In genomic region chr14:104752338-104752734, GRCh38 we compare ENCODE assay signal across 8 cellular contexts. TPM values are rescaled to one million over a fixed set of nuclear protein-coding genes. Genes with fewer than 3 reads are reported as not detected.
DNase-seq lines count a peak whose midpoint lies in the region; ATAC-seq lines count a peak whose summit lies in the region.

No MANE protein-coding gene starts in this region.

- peak overlapping the region; percentile 67 for H3K27ac ChIP-seq in thymus (ENCODE audit: low read depth)

- DNase-seq in activated CD8-positive, alpha-beta T cell treated with anti-CD3 and anti-CD28 coated beads, Interleukin-2, amount 10 ng/mL, durations not matched to agents 7 days and 5 days, result no peak
- peak; percentile 98 for DNase-seq in iPS-NIHi11 (ENCODE audit: low spot score)
- DNase-seq in effector CD4-positive, alpha-beta T cell, result no peak

- H3K9me3 ChIP-seq in thymus (ENCODE audit: control insufficient read depth), result no peaks in the 10 kb centered on the region

- CTCF ChIA-PET in activated CD8-positive, alpha-beta T cell treated with anti-CD3 and anti-CD28 coated beads, Interleukin-2, amount 10 ng/mL, durations not matched to agents 7 days and 5 days (lab: Charles Lee), result interaction anchor here (0.9 to 2.4 kb wide), 6 partner anchors 14 to 143 kb away, joined by 3 to 17 read pairs (median 6); no protein-coding TSS in a partner anchor

- H3K27ac Mint-ChIP-seq in activated CD8-positive, alpha-beta T cell treated with anti-CD3 and anti-CD28 coated beads, Interleukin-2, amount 10 ng/mL, durations not matched to agents 7 days and 5 days, result peak overlapping the region; percentile 96

- POLR2A ChIA-PET in activated CD8-positive, alpha-beta T cell treated with anti-CD3 and anti-CD28 coated beads, Interleukin-2, amount 10 ng/mL, durations not matched to agents 7 days and 5 days (lab: Charles Lee), result interaction anchor here (0.7 to 2.2 kb wide), 14 partner anchors 11 to 562 kb away, joined by 3 to 9 read pairs (median 4); partner anchors contain the start of genes ADSS1, AKT1, CDCA4 and ZBTB42

- H3K36me3 ChIP-seq in thymus (ENCODE audit: control insufficient read depth, insufficient read depth), result peaks cover 7% of the 10 kb centered on the region

- peak overlapping the region; percentile 90 for H3K4me3 ChIP-seq in thymus (ENCODE audit: low read length)

- peaks cover 32% of the 10 kb centered on the region for H3K4me1 ChIP-seq in thymus (ENCODE audit: control insufficient read depth, insufficient read depth, low read length)

- H3K4me3 Mint-ChIP-seq in activated CD8-positive, alpha-beta T cell treated with anti-CD3 and anti-CD28 coated beads, Interleukin-2, amount 10 ng/mL, durations not matched to agents 7 days and 5 days, result peak overlapping the region; percentile 91

- WGBS in thymus, result 11% methylated on average over 32 of the region's 32 CpGs

- H3K9me3 Mint-ChIP-seq in activated CD8-positive, alpha-beta T cell treated with anti-CD3 and anti-CD28 coated beads, Interleukin-2, amount 10 ng/mL, durations not matched to agents 7 days and 5 days (ENCODE audit: insufficient read depth), result no peaks in the 10 kb centered on the region

- no peaks in the 10 kb centered on the region for H3K27me3 ChIP-seq in thymus (ENCODE audit: control insufficient read depth, insufficient read depth)

- ATAC-seq in GM18870 (IDR thresholded peaks at IDR 0.05; ENCODE audit: unreplicated experiment), result peak; percentile 76
- ATAC-seq in HG02973 (IDR thresholded peaks at IDR 0.05; ENCODE audit: unreplicated experiment), result peak; percentile 69
- ATAC-seq in activated CD8-positive, alpha-beta T cell treated with anti-CD3 and anti-CD28 coated beads, Interleukin-2, amount 10 ng/mL, durations not matched to agents 7 days and 5 days, result peak; percentile 6
- ATAC-seq in HG03280 (IDR thresholded peaks at IDR 0.05; ENCODE audit: unreplicated experiment), result no peak
- no peak for ATAC-seq in HG03196 (IDR thresholded peaks at IDR 0.05; ENCODE audit: unreplicated experiment)

- H3K27me3 Mint-ChIP-seq in activated CD8-positive, alpha-beta T cell treated with anti-CD3 and anti-CD28 coated beads, Interleukin-2, amount 10 ng/mL, durations not matched to agents 7 days and 5 days (ENCODE audit: low read depth), result no peaks in the 10 kb centered on the region

- peaks cover 51% of the 10 kb centered on the region for H3K4me1 Mint-ChIP-seq in activated CD8-positive, alpha-beta T cell treated with anti-CD3 and anti-CD28 coated beads, Interleukin-2, amount 10 ng/mL, durations not matched to agents 7 days and 5 days (ENCODE audit: low read depth)

- peaks cover 37% of the 10 kb centered on the region for H3K36me3 Mint-ChIP-seq in activated CD8-positive, alpha-beta T cell treated with anti-CD3 and anti-CD28 coated beads, Interleukin-2, amount 10 ng/mL, durations not matched to agents 7 days and 5 days (ENCODE audit: low read depth)

RNA-seq across cellular contexts. Expression of gene SIVA1, which starts 0.6 kb away (rescaled TPM):
- total RNA-seq in activated CD8-positive, alpha-beta T cell treated with anti-CD3 and anti-CD28 coated beads, Interleukin-2, amount 10 ng/mL, durations not matched to agents 7 days and 5 days, result 100 to 1,000 TPM; 175 to 186 TPM
- 143 TPM for polyA plus RNA-seq in thymus

RNA-seq across cellular contexts. Expression of gene ADSS1, which starts 28.3 kb away (rescaled TPM):
- total RNA-seq in activated CD8-positive, alpha-beta T cell treated with anti-CD3 and anti-CD28 coated beads, Interleukin-2, amount 10 ng/mL, durations not matched to agents 7 days and 5 days, result 1 to 10 TPM; 1.8 TPM
- 4.0 TPM for polyA plus RNA-seq in thymus

RNA-seq across cellular contexts. Expression of gene AKT1, which starts 43.2 kb away (rescaled TPM):
- 100 to 1,000 TPM; 217 to 222 TPM for total RNA-seq in activated CD8-positive, alpha-beta T cell treated with anti-CD3 and anti-CD28 coated beads, Interleukin-2, amount 10 ng/mL, durations not matched to agents 7 days and 5 days
- 90.9 TPM for polyA plus RNA-seq in thymus

RNA-seq across cellular contexts. Expression of gene ZBTB42, which starts 48.6 kb away (rescaled TPM):
- total RNA-seq in activated CD8-positive, alpha-beta T cell treated with anti-CD3 and anti-CD28 coated beads, Interleukin-2, amount 10 ng/mL, durations not matched to agents 7 days and 5 days, result 1 to 10 TPM; 5.3 TPM
- polyA plus RNA-seq in thymus, result 3.2 TPM

Comparison
In these comparisons a context has a peak if more than half of its experiments do, and no peak if none do; other contexts are left out.
1. ATAC-seq: peak in GM18870 (single experiment), HG02973 (single experiment) and activated CD8-positive, alpha-beta T cell treated with anti-CD3 and anti-CD28 coated beads, Interleukin-2, amount 10 ng/mL, durations not matched to agents 7 days and 5 days (single experiment); none in HG03280 (single experiment) and HG03196 (single experiment).